12 cellular contexts compared by ENCODE assay signal in genomic region chr20:58515240-58516212, GRCh38. TPM values are rescaled to one million over a fixed set of nuclear protein-coding genes. Genes with fewer than 3 reads are reported as not detected.
DNase-seq lines count a peak whose midpoint lies in the region; FAIRE-seq and TF ChIP-seq lines count a peak whose summit lies in the region.
"Had no signal": no experiment of that assay in that cellular context is flagged by ENCODE, and none has a peak within 500 bp of the region (broad histone marks: within the 10 kb centered on the region; RNA-seq: fewer than 3 reads in every experiment).

Gene APCDD1L (minus strand): TSS chr20:58515399. CDS start chr20:58514707, 692 bp downstream.

- FAIRE-seq in GM12892 (lab: Jason Lieb, UNC), result no peak

- TF ChIP-seq POLR2A in testis (IDR thresholded peaks at IDR 0.05) (no peak), GM12892 (IDR thresholded peaks at IDR 0.05; ENCODE audit: low read depth, low read length) (no peak)

- intact Hi-C loops in testis (cut with DNase I; ENCODE audit: low total_unique reads), result no loop called here

- no peak within 1 kb of the TSS for H3K27ac Mint-ChIP-seq in mesothelial cell of epicardium

- H3K36me3 Mint-ChIP-seq in mesothelial cell of epicardium, result no peaks in the 10 kb centered on the region

- TF ChIP-seq CTCF in AG04450 (IDR thresholded peaks at IDR 0.05; ENCODE audit: low read depth, low read length), result no peak
- TF ChIP-seq CTCF in mesothelial cell of epicardium (IDR thresholded peaks at IDR 0.05; ENCODE audit: unreplicated experiment), result no peak
- no peak for TF ChIP-seq CTCF in testis (IDR thresholded peaks at IDR 0.05)

- POLR2A ChIA-PET in AG04450 (lab: Yijun Ruan, JAX), result interaction anchor here (1.2 to 1.6 kb wide), 4 partner anchors 7 to 135 kb away, joined by 3 to 6 read pairs (median 3); partner anchors contain the start of genes STX16 and VAPB

- H3K4me3 Mint-ChIP-seq in mesothelial cell of epicardium, result peak within 1 kb of the TSS; percentile 53

- H3K4me3 ChIP-seq in AG04450 (ENCODE audit: low read depth, low read length) (peak within 1 kb of the TSS; percentile 77), esophagus (ENCODE audit: low read depth in 1 of 2, low read length in 2 of 2) (peak within 1 kb of the TSS; percentile 24 to 26), testis (peak within 1 kb of the TSS in 1 of 2 donors; percentile 27)
- H3K4me3 ChIP-seq: lung had no signal

- WGBS in esophagus, 2 donors, result 17 to 18% methylated on average over 27 to 28 of the region's 28 CpGs
- 42 to 61% methylated on average over 27 of the region's 28 CpGs for WGBS in testis, 2 donors

- H3K4me1 Mint-ChIP-seq in mesothelial cell of epicardium, result peaks cover 12% of the 10 kb centered on the region

- CTCF ChIA-PET in AG04450 (lab: Charles Lee), result interaction anchor here (0.9 kb wide), 1 partner anchor 136 kb away, joined by 3 read pairs; the partner anchor contains the start of gene STX16

- DNase-seq in AG04450 (ENCODE audit: low read depth, low spot score), result peak; percentile 48
- peak; percentile 41 for DNase-seq in LHCN-M2 (ENCODE audit: low read depth)
- no peak for DNase-seq in mesothelial cell of epicardium (ENCODE audit: low spot score in 2 of 2, unreplicated experiment in 2 of 2)
- DNase-seq in testis, result no peak
- DNase-seq in GM12892 (ENCODE audit: insufficient read length), result no peak
- no peak for DNase-seq in putamen (ENCODE audit: low spot score)
- DNase-seq in NCI-H1417 (lab: John Stamatoyannopoulos, UW), result no peak
- DNase-seq: activated gamma-delta T cell had no signal

- H3K4me1 ChIP-seq in esophagus (ENCODE audit: control insufficient read depth in 2 of 2, insufficient read depth in 2 of 2, low read length in 1 of 2) (peaks cover 0 to 3% of the 10 kb centered on the region in 2 donors), testis (no peaks in the 10 kb centered on the region)
- H3K4me1 ChIP-seq: Caco-2 had no signal

- H3K27me3 ChIP-seq in AG04450 (ENCODE audit: control insufficient read depth, insufficient read depth, low read length), result no peaks in the 10 kb centered on the region
- H3K27me3 ChIP-seq in esophagus (ENCODE audit: control insufficient read depth in 1 of 2, insufficient read depth in 2 of 2, low read length in 2 of 2), result peaks cover 0 to 5% of the 10 kb centered on the region in 2 donors
- H3K27me3 ChIP-seq in testis, result no peaks in the 10 kb centered on the region

- no peaks in the 10 kb centered on the region for H3K9me3 Mint-ChIP-seq in mesothelial cell of epicardium

- peaks cover 50% of the 10 kb centered on the region for H3K27me3 Mint-ChIP-seq in mesothelial cell of epicardium (ENCODE audit: low read depth)

- no peaks in the 10 kb centered on the region; the same call in 1 of the 2 replicates for H3K9me3 ChIP-seq in AG04450 (ENCODE audit: control insufficient read depth, insufficient read depth, low read length)
- no peaks in the 10 kb centered on the region for H3K9me3 ChIP-seq in esophagus (ENCODE audit: control insufficient read depth in 2 of 2, insufficient read depth in 1 of 2, low read depth in 1 of 2, low read length in 1 of 2)
- H3K9me3 ChIP-seq in testis, result no peaks in the 10 kb centered on the region
- H3K9me3 ChIP-seq: Caco-2 had no signal

- H3K36me3 ChIP-seq in esophagus (ENCODE audit: control insufficient read depth in 2 of 2, insufficient read depth in 2 of 2, low read length in 1 of 2) (no peaks in the 10 kb centered on the region), testis (ENCODE audit: low read depth, missing control alignments) (no peaks in the 10 kb centered on the region)

- H3K27ac ChIP-seq in AG04450 (ENCODE audit: low read depth, low read length) (peak within 1 kb of the TSS; percentile 52), esophagus (ENCODE audit: low read depth in 2 of 2, low read length in 1 of 2) (no peak within 1 kb of the TSS), testis (no peak within 1 kb of the TSS)

RNA-seq across cellular contexts. Expression of gene APCDD1L, which starts in this region (rescaled TPM):
- 8.6 and 14.5 TPM in 2 replicates for polyA plus RNA-seq in AG04450 (2011; rRNA removed)
- 8.3 and 10.1 TPM in 2 replicates for polyA minus RNA-seq in AG04450 (2011; rRNA and poly(A)+ RNA removed)
- 0.34 and 0.96 TPM in 2 replicates for total RNA-seq in LHCN-M2 (2014; rRNA removed)
- polyA plus RNA-seq in LHCN-M2 (2012), result 0.91 TPM
- polyA plus RNA-seq in esophagus, result under 1 TPM; 0.06 to 0.09 TPM
- 0.07 to 0.16 TPM in 2 of 3 replicates, not detected in the other for total RNA-seq in mesothelial cell of epicardium
- total RNA-seq in testis, result under 1 TPM in 1 of 2 donors, not detected in 1; 0.12 TPM
- polyA plus RNA-seq in testis (ENCODE audit: insufficient read depth, low read depth, low replicate concordance), result 0.20 TPM
- not detected for polyA plus RNA-seq in GM12892 (2012; ENCODE audit: missing spikeins)
- total RNA-seq: Caco-2, SK-MEL-5 had no signal

Comparison
In these comparisons a context has a peak if more than half of its experiments do, and no peak if none do; other contexts are left out.
1. Peak in DNase-seq in LHCN-M2; RNA of the gene not detected or under 1 TPM.